1 cellular context compared by ENCODE assay signal in genomic region chr12:80766897-80767296, GRCh38.
TF ChIP-seq lines count a peak whose summit lies in the region.

No MANE protein-coding gene starts in this region.

TF ChIP-seq in GM23338, 12 proteins besides CTCF, POLR2A, EP300 and RAD21 (continued from another document):
- no peak for TF ChIP-seq ZNF462 (CRISPR knock-in tag; IDR thresholded peaks at IDR 0.05)
- no peak for TF ChIP-seq ETS1 (IDR thresholded peaks at IDR 0.05)
- no peak for TF ChIP-seq STAT1 (IDR thresholded peaks at IDR 0.05; ENCODE audit: unreplicated experiment)
- TF ChIP-seq POLR2AphosphoS5 (IDR thresholded peaks at IDR 0.05; ENCODE audit: low read depth), result no peak
- no peak for TF ChIP-seq EZH2phosphoT487 (IDR thresholded peaks at IDR 0.05; ENCODE audit: unreplicated experiment)
